7 cellular contexts compared by ENCODE assay signal in genomic region chr12:113161415-113162016, GRCh38. TPM values are rescaled to one million over a fixed set of nuclear protein-coding genes. Genes with fewer than 3 reads are reported as not detected.
DNase-seq lines count a peak whose midpoint lies in the region; ATAC-seq and TF ChIP-seq lines count a peak whose summit lies in the region.
"Had no signal": no experiment of that assay in that cellular context is flagged by ENCODE, and none has a peak within 500 bp of the region (broad histone marks: within the 10 kb centered on the region; RNA-seq: fewer than 3 reads in every experiment).

No MANE protein-coding gene starts in this region.

- TF ChIP-seq CTCF in RWPE1 (conservative IDR thresholded peaks at IDR 0.05; ENCODE audit: low read depth) (no peak), neural crest cell (conservative IDR thresholded peaks at IDR 0.05) (no peak)

- CTCF ChIA-PET in RWPE1 (lab: Yijun Ruan, JAX) = interaction anchor here (0.7 to 0.9 kb wide), 2 partner anchors 13 to 301 kb away, joined by 3 to 4 read pairs; no protein-coding TSS in a partner anchor

- POLR2A ChIA-PET in RWPE1 (lab: Yijun Ruan, JAX; ENCODE audit: low non-redundant PET) = no interaction called here

- DNase-seq in activated CD4-positive, alpha-beta T cell treated with anti-CD3 and anti-CD28 coated beads for 48 hours = peak; percentile 52
- no peak for DNase-seq in activated CD4-positive, alpha-beta T cell treated with anti-CD3 and anti-CD28 coated beads for 1 hour
- peak; percentile 60 for DNase-seq in RWPE1 (ENCODE audit: low spot score)
- DNase-seq in neural crest cell (ENCODE audit: low read depth, low spot score) = peak; percentile 40
- no peak for DNase-seq in C1 segment of cervical spinal cord (lab: John Stamatoyannopoulos, UW)
- DNase-seq: CD4-positive, CD25-positive, alpha-beta regulatory T cell had no signal

- H3K9me3 Mint-ChIP-seq in neural crest cell = no peaks in the 10 kb centered on the region
- H3K9me3 Mint-ChIP-seq: CD4-positive, CD25-positive, alpha-beta regulatory T cell had no signal

- H3K36me3 Mint-ChIP-seq in neural crest cell (ENCODE audit: low read depth) = peaks cover 6% of the 10 kb centered on the region

- H3K4me3 Mint-ChIP-seq in neural crest cell = peak overlapping the region; percentile 36
- H3K4me3 Mint-ChIP-seq: CD4-positive, CD25-positive, alpha-beta regulatory T cell had no signal

- ATAC-seq in GM19397 (IDR thresholded peaks at IDR 0.05; ENCODE audit: unreplicated experiment) = no peak

- H3K4me1 Mint-ChIP-seq in neural crest cell = peaks cover 13% of the 10 kb centered on the region

- peaks cover 10% of the 10 kb centered on the region for H3K27me3 Mint-ChIP-seq in neural crest cell (ENCODE audit: low read depth)
- H3K27me3 Mint-ChIP-seq: CD4-positive, CD25-positive, alpha-beta regulatory T cell had no signal

- no peak overlapping the region; the same call in 1 of the 2 replicates for H3K27ac ChIP-seq in RWPE1

- no peak overlapping the region for H3K27ac Mint-ChIP-seq in neural crest cell (ENCODE audit: unreplicated experiment)
- H3K27ac Mint-ChIP-seq: CD4-positive, CD25-positive, alpha-beta regulatory T cell had no signal

RNA-seq across cellular contexts. Expression of gene CFAP73, which starts 12.0 kb away (rescaled TPM):
- not detected in 2 replicates for total RNA-seq in neural crest cell

RNA-seq across cellular contexts. Expression of gene DDX54, which starts 23.8 kb away (rescaled TPM):
- 68.5 and 69.7 TPM in 2 replicates for total RNA-seq in neural crest cell

RNA-seq across cellular contexts. Expression of gene RITA1, which starts 24.0 kb away (rescaled TPM):
- total RNA-seq in neural crest cell = 20.0 and 20.1 TPM in 2 replicates

RNA-seq across cellular contexts. Expression of gene RASAL1, which starts 26.0 kb away (rescaled TPM):
- total RNA-seq in neural crest cell = not detected in 2 replicates
- total RNA-seq: CD4-positive, CD25-positive, alpha-beta regulatory T cell had no signal

RNA-seq across cellular contexts. Expression of gene TPCN1, which starts 59.7 kb away (rescaled TPM):
- total RNA-seq in neural crest cell = 18.3 and 18.9 TPM in 2 replicates

Comparison
In these comparisons a context has a peak if more than half of its experiments do, and no peak if none do; other contexts are left out.
1. DNase-seq: peak in activated CD4-positive, alpha-beta T cell treated with anti-CD3 and anti-CD28 coated beads for 48 hours (single experiment), RWPE1 (single experiment) and neural crest cell (single experiment); none in activated CD4-positive, alpha-beta T cell treated with anti-CD3 and anti-CD28 coated beads for 1 hour (single experiment) and C1 segment of cervical spinal cord (0 of 14).